In the genomic region with DNA sequence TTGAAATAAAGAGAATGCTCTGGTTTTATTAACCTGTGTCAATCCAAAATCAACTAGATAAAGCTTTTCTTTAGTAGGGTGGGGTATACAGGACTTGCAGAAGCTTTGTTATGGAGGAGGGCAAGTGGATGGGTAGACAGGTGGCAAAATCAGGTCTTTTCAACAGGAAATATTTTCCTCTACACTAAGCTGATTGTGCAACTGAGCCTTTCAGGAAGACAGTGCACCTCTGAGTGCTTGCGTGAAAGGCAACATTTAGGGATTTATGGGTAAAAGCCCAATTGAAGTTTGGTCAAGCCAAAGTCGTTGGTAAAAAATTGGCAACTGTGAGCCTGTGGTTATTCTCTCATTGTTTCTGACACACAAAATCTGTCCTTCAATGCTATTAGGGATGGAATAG, we compare ENCODE assay signal across 29 cellular contexts.
"Had no signal": no experiment of that assay in that cellular context is flagged by ENCODE, and none has a peak within 500 bp of the region (broad histone marks: within the 10 kb centered on the region; RNA-seq: fewer than 3 reads in every experiment).

No MANE protein-coding gene starts in this region.

- H3K27ac Mint-ChIP-seq: dendritic cell treated with granulocyte-macrophage colony-stimulating factor and Interleukin-4, amounts not matched to agents 40 ng/mL and 50 ng/mL, for 4 days; effector memory CD8-positive, alpha-beta T cell; endodermal cell had no signal

- H3K4me1 ChIP-seq: colonic mucosa, esophagus muscularis mucosa, foreskin keratinocyte, gastrocnemius medialis, gastroesophageal sphincter, heart left ventricle, heart right ventricle had no signal

- H3K4me3 Mint-ChIP-seq: dendritic cell treated with granulocyte-macrophage colony-stimulating factor and Interleukin-4, amounts not matched to agents 40 ng/mL and 50 ng/mL, for 4 days; effector memory CD8-positive, alpha-beta T cell; endodermal cell had no signal

- H3K4me3 ChIP-seq: colonic mucosa, coronary artery, dorsolateral prefrontal cortex, esophagus muscularis mucosa, esophagus squamous epithelium, gastrocnemius medialis, gastroesophageal sphincter, heart left ventricle, heart right ventricle had no signal

- ATAC-seq: effector memory CD8-positive, alpha-beta T cell; esophagus mucosa; foreskin keratinocyte; gastrocnemius medialis; gastroesophageal sphincter; heart left ventricle; heart right ventricle had no signal

- H3K27ac ChIP-seq: colonic mucosa, coronary artery, dorsolateral prefrontal cortex, epithelial cell of prostate, esophagus muscularis mucosa, esophagus squamous epithelium, foreskin keratinocyte, gastrocnemius medialis, gastroesophageal sphincter, heart left ventricle, heart right ventricle had no signal

- DNase-seq: colonic mucosa; cortex of kidney; dermis blood vessel endothelial cell; dorsolateral prefrontal cortex; effector CD4-positive, alpha-beta T cell; effector CD8-positive, alpha-beta T cell; effector memory CD4-positive, alpha-beta T cell; effector memory CD8-positive, alpha-beta T cell; endodermal cell; erythroblast; esophagus squamous epithelium; foreskin fibroblast; foreskin keratinocyte; foreskin melanocyte; gastrocnemius medialis; glutamatergic neuron; head of caudate nucleus; heart left ventricle; heart right ventricle had no signal

- FAIRE-seq: colon, endometrium, endothelial cell of umbilical vein, frontal cortex had no signal

- H3K27me3 ChIP-seq: colonic mucosa, gastrocnemius medialis, gastroesophageal sphincter, heart left ventricle had no signal

- H3K9me3 ChIP-seq: colonic mucosa, esophagus muscularis mucosa, esophagus squamous epithelium, gastrocnemius medialis, gastroesophageal sphincter, heart left ventricle, heart right ventricle had no signal

- H3K36me3 ChIP-seq: colonic mucosa, esophagus muscularis mucosa, esophagus squamous epithelium, gastrocnemius medialis, gastroesophageal sphincter, heart left ventricle, heart right ventricle had no signal

- H3K9me3 Mint-ChIP-seq: dendritic cell treated with granulocyte-macrophage colony-stimulating factor and Interleukin-4, amounts not matched to agents 40 ng/mL and 50 ng/mL, for 4 days; effector memory CD8-positive, alpha-beta T cell had no signal
